ENCODE assay signal across 12 cellular contexts in the genomic region with DNA sequence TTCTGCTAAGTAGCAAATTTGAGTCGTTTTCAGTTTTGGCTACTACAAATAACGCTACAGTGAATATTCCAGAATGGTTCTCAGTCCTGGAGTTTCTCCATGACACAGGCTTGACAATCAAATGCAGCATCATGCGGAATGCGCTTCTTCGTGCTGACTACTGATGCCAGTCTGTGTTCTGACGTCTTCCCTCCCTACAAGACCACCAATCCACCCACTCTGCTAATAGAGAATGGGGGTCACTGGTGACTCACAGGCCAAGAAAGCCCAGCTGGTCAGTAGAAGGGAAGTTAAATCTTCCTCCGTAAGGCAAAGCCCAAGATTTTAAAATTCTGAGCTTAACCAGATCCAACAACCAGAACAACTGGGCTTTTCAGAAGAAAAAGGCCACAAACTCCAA.
DNase-seq lines count a peak whose midpoint lies in the region; ATAC-seq and TF ChIP-seq lines count a peak whose summit lies in the region.
"Had no signal": no experiment of that assay in that cellular context is flagged by ENCODE, and none has a peak within 500 bp of the region (broad histone marks: within the 10 kb centered on the region; RNA-seq: fewer than 3 reads in every experiment).

No MANE protein-coding gene starts in this region.

- peaks cover 2% of the 10 kb centered on the region for H3K36me3 Mint-ChIP-seq in osteocyte (ENCODE audit: unreplicated experiment)

- H2AFZ ChIP-seq in PC-3 (ENCODE audit: low read length), result no peak overlapping the region

- no peak overlapping the region for H3K4me3 Mint-ChIP-seq in osteocyte (ENCODE audit: unreplicated experiment)

- H3K4me1 ChIP-seq in PC-3 (ENCODE audit: insufficient read depth, low read length), result peaks cover 56% of the 10 kb centered on the region
- H3K4me1 ChIP-seq in esophagus muscularis mucosa, result peaks cover 65 to 76% (median 72%) of the 10 kb centered on the region in 4 donors
- H3K4me1 ChIP-seq in testis, result peaks cover 17% of the 10 kb centered on the region

- H3K27ac ChIP-seq in AG04450 (ENCODE audit: low read depth, low read length) (peak overlapping the region; percentile 90), PC-3 (ENCODE audit: low read length) (peak overlapping the region; percentile 78; the same call in 1 of the 2 replicates), esophagus muscularis mucosa (replicated peaks in 1 of 4) (peak overlapping the region; percentile 74 to 88 (median 81)), testis (peak overlapping the region in 1 of 2 donors; percentile 53)

- CTCF ChIA-PET in AG04450 (lab: Charles Lee) (interaction anchor here (1.1 to 1.7 kb wide), 3 partner anchors 22 to 473 kb away, joined by 3 to 7 read pairs (median 5); no protein-coding TSS in a partner anchor), PC-3 (lab: Charles Lee) (interaction anchor here (0.6 kb wide), 1 partner anchor 98 kb away, joined by 5 read pairs; no protein-coding TSS in a partner anchor)

- H3K79me2 ChIP-seq in PC-3 (ENCODE audit: low read length), result no peaks in the 10 kb centered on the region

- H3K36me3 ChIP-seq in PC-3 (ENCODE audit: low read depth, low read length), result no peaks in the 10 kb centered on the region
- H3K36me3 ChIP-seq in esophagus muscularis mucosa, result no peaks in the 10 kb centered on the region
- H3K36me3 ChIP-seq in testis (ENCODE audit: low read depth, missing control alignments), result no peaks in the 10 kb centered on the region
- H3K36me3 ChIP-seq: ascending aorta had no signal

- H3K4me3 ChIP-seq in AG04450 (ENCODE audit: low read depth, low read length), result no peak overlapping the region
- H3K4me3 ChIP-seq in PC-3 (ENCODE audit: low read length), result no peak overlapping the region
- H3K4me3 ChIP-seq in esophagus muscularis mucosa, result no peak overlapping the region
- H3K4me3 ChIP-seq in testis, result no peak overlapping the region
- H3K4me3 ChIP-seq: ascending aorta had no signal

- H3K27me3 Mint-ChIP-seq in osteocyte (ENCODE audit: unreplicated experiment), result no peaks in the 10 kb centered on the region

- no peaks in the 10 kb centered on the region for H3F3A ChIP-seq in PC-3 (ENCODE audit: low read length, unreplicated experiment)

- TF ChIP-seq POLR2A in esophagus muscularis mucosa (IDR thresholded peaks at IDR 0.05; ENCODE audit: low read depth), result no peak
- no peak for TF ChIP-seq POLR2A in testis (IDR thresholded peaks at IDR 0.05)

- H3K27me3 ChIP-seq in AG04450 (ENCODE audit: control insufficient read depth, insufficient read depth, low read length), result no peaks in the 10 kb centered on the region
- H3K27me3 ChIP-seq in PC-3 (ENCODE audit: low read length), result no peaks in the 10 kb centered on the region
- no peaks in the 10 kb centered on the region for H3K27me3 ChIP-seq in esophagus muscularis mucosa
- no peaks in the 10 kb centered on the region for H3K27me3 ChIP-seq in testis
- H3K27me3 ChIP-seq: ascending aorta had no signal

- no peaks in the 10 kb centered on the region for H3K9me3 Mint-ChIP-seq in osteocyte (ENCODE audit: unreplicated experiment)

- TF ChIP-seq EP300 in esophagus muscularis mucosa (IDR thresholded peaks at IDR 0.05), result no peak

- peaks cover 56% of the 10 kb centered on the region for H3K4me1 Mint-ChIP-seq in osteocyte (ENCODE audit: unreplicated experiment)

- H3K9me2 ChIP-seq in PC-3 (replicated peaks; ENCODE audit: low read length), result no peaks in the 10 kb centered on the region

- H3K27ac Mint-ChIP-seq in osteocyte (ENCODE audit: unreplicated experiment), result peak overlapping the region; percentile 78

- intact Hi-C loops in PC-3 (cut with micrococcal nuclease) (loop anchor here (2.0 to 10.0 kb wide), 2 partner anchors 43 to 99 kb away; no protein-coding TSS in a partner anchor), esophagus muscularis mucosa (cut with DNase I) (no loop called here), testis (cut with DNase I; ENCODE audit: low total_unique reads) (no loop called here)

- BruUV-seq in PC-3 (replicated peaks; lab: Mats Ljungman, UMichigan), result no TSS peak

- whole genome bisulfite sequencing in esophagus muscularis mucosa, result 75% methylated on average over 7 of the region's 7 CpGs
- WGBS in testis, 2 donors, result 79 to 81% methylated on average over 7 of the region's 7 CpGs

- no peak for ATAC-seq in PC-3
- no peak for ATAC-seq in GM21717 (IDR thresholded peaks at IDR 0.05; ENCODE audit: unreplicated experiment)

- no peak overlapping the region for H3K9ac ChIP-seq in PC-3 (ENCODE audit: low read length)

- H4K20me1 ChIP-seq in PC-3 (ENCODE audit: low read length), result no peaks in the 10 kb centered on the region

- POLR2A ChIA-PET in AG04450 (lab: Yijun Ruan, JAX) (interaction anchor here (0.6 to 1.4 kb wide), 4 partner anchors 54 to 535 kb away, joined by 3 to 7 read pairs (median 4); a partner anchor contains a TSS), PC-3 (lab: Charles Lee; ENCODE audit: unreplicated experiment) (no interaction called here)

- DNase-seq in AG04450 (ENCODE audit: low read depth, low spot score) (no peak), PC-3 (no peak), esophagus muscularis mucosa (ENCODE audit: extremely low spot score) (no peak), osteocyte (ENCODE audit: extremely low spot score, unreplicated experiment) (no peak), testis (no peak), NCI-H510A treated with DMSO at 0.1 percent for 48 hours (lab: John Stamatoyannopoulos, UW) (no peak), medulla oblongata (ENCODE audit: extremely low spot score) (no peak)
- DNase-seq: activated CD4-positive, alpha-beta T cell treated with anti-CD3 and anti-CD28 coated beads, Interleukin-2, amount 50 U/mL, for 4 hours; AML-193; stimulated activated CD4-positive, alpha-beta T cell treated with anti-CD3 and anti-CD28 coated beads, Interleukin-15, amount 100 ng/mL, for 24 hours had no signal

- H3K4me2 ChIP-seq in PC-3 (ENCODE audit: low read length), result no peak overlapping the region

- H3K9me3 ChIP-seq in AG04450 (ENCODE audit: control insufficient read depth, insufficient read depth, low read length) (no peaks in the 10 kb centered on the region; the same call in 1 of the 2 replicates), PC-3 (ENCODE audit: low read length) (no peaks in the 10 kb centered on the region), esophagus muscularis mucosa (no peaks in the 10 kb centered on the region), testis (no peaks in the 10 kb centered on the region)
- H3K9me3 ChIP-seq: ascending aorta had no signal

- TF ChIP-seq CTCF in AG04450 (IDR thresholded peaks at IDR 0.05; ENCODE audit: low read depth, low read length) (no peak), PC-3 (conservative IDR thresholded peaks at IDR 0.05; ENCODE audit: low read depth, low read length) (no peak), esophagus muscularis mucosa (IDR thresholded peaks at IDR 0.05) (no peak), osteocyte (IDR thresholded peaks at IDR 0.05) (no peak), testis (IDR thresholded peaks at IDR 0.05) (no peak)
